Comparison of ENCODE assay signal across 9 cellular contexts in genomic region chr1:206002833-206003532, GRCh38. TPM values are rescaled to one million over a fixed set of nuclear protein-coding genes. Genes with fewer than 3 reads are reported as not detected.
DNase-seq lines count a peak whose midpoint lies in the region; ATAC-seq and TF ChIP-seq lines count a peak whose summit lies in the region.
"Had no signal": no experiment of that assay in that cellular context is flagged by ENCODE, and none has a peak within 500 bp of the region (broad histone marks: within the 10 kb centered on the region; RNA-seq: fewer than 3 reads in every experiment).

Gene RAB7B, minus strand, starts transcription at chr1:206003395. Its CDS starts 9,260 bp downstream, at chr1:205994135.

- no peaks in the 10 kb centered on the region for H3K27me3 Mint-ChIP-seq in natural killer cell (ENCODE audit: low read depth in 2 of 2)

- H3K27ac Mint-ChIP-seq in natural killer cell, result no peak within 1 kb of the TSS

- H3K4me3 ChIP-seq in BJ (ENCODE audit: low read depth, low read length) (peak within 1 kb of the TSS; percentile 25), fibroblast of the aortic adventitia (ENCODE audit: low read depth, low read length) (peak within 1 kb of the TSS; percentile 70), osteoblast (ENCODE audit: insufficient read depth, low read length) (peak within 1 kb of the TSS; percentile 74)

- H3K4me3 Mint-ChIP-seq in natural killer cell, result no peak within 1 kb of the TSS

- H4K20me1 ChIP-seq in osteoblast (ENCODE audit: insufficient read depth, low read length), result peaks cover 9% of the 10 kb centered on the region

- POLR2A ChIA-PET in BJ (lab: Charles Lee) (no interaction called here), RWPE1 (lab: Yijun Ruan, JAX; ENCODE audit: low non-redundant PET) (interaction anchor here (0.6 to 1.3 kb wide), 2 partner anchors 18 to 100 kb away, joined by 6 to 9 read pairs; no protein-coding TSS in a partner anchor)

- TF ChIP-seq CTCF in BJ (IDR thresholded peaks at IDR 0.05; ENCODE audit: insufficient read depth, low read depth, low read length) (no peak), RWPE1 (conservative IDR thresholded peaks at IDR 0.05; ENCODE audit: low read depth) (no peak), fibroblast of the aortic adventitia (IDR thresholded peaks at IDR 0.05; ENCODE audit: insufficient read depth, low read length) (no peak), osteoblast (IDR thresholded peaks at IDR 0.05; ENCODE audit: extremely low read depth, low read depth, low read length) (no peak), natural killer cell (IDR thresholded peaks at IDR 0.05) (no peak)

- H3K9me3 Mint-ChIP-seq in natural killer cell, result no peaks in the 10 kb centered on the region

- peaks cover 14% of the 10 kb centered on the region for H3K79me2 ChIP-seq in osteoblast (ENCODE audit: insufficient read depth, low read length)

- H3K27ac ChIP-seq in RWPE1 (peak within 1 kb of the TSS; percentile 99), osteoblast (ENCODE audit: low read depth, low read length) (peak within 1 kb of the TSS; percentile 98)

- peak; percentile 28 for DNase-seq in BJ (ENCODE audit: low read depth)
- peak; percentile 94 for DNase-seq in RWPE1 (ENCODE audit: low spot score)
- DNase-seq in fibroblast of the aortic adventitia (ENCODE audit: low read depth), result peak; percentile 80
- peak; percentile 89 for DNase-seq in osteoblast (ENCODE audit: insufficient read length, low spot score, missing footprints)
- DNase-seq in NCI-H128 (lab: John Stamatoyannopoulos, UW; ENCODE audit: unreplicated experiment), result no peak
- DNase-seq in natural killer cell, result no peak
- DNase-seq in NCI-H446 treated with DMSO at 0.1 percent for 48 hours (lab: John Stamatoyannopoulos, UW), result no peak
- DNase-seq in NCI-H2171 (lab: John Stamatoyannopoulos, UW), result no peak
- DNase-seq: SHP77 treated with DMSO at 0.1 percent for 48 hours had no signal

- ATAC-seq in natural killer cell, result no peak

- H3K36me3 Mint-ChIP-seq in natural killer cell, result no peaks in the 10 kb centered on the region

- H3K4me2 ChIP-seq in osteoblast (ENCODE audit: insufficient read depth, low read length), result peak within 1 kb of the TSS; percentile 90

- no peaks in the 10 kb centered on the region for H3K4me1 Mint-ChIP-seq in natural killer cell

- no peaks in the 10 kb centered on the region for H3K36me3 ChIP-seq in BJ (ENCODE audit: control insufficient read depth, insufficient read depth, low read length)
- no peaks in the 10 kb centered on the region for H3K36me3 ChIP-seq in osteoblast (ENCODE audit: insufficient read depth, low read length)

- peak within 1 kb of the TSS; percentile 98 for H2AFZ ChIP-seq in osteoblast (ENCODE audit: low read length)

- no peaks in the 10 kb centered on the region for H3K9me3 ChIP-seq in osteoblast (ENCODE audit: low read depth, low read length)

- H3K27me3 ChIP-seq in BJ (ENCODE audit: control insufficient read depth, insufficient read depth, low read length), result peaks cover 4% of the 10 kb centered on the region
- H3K27me3 ChIP-seq in osteoblast (ENCODE audit: insufficient read depth, low read length), result no peaks in the 10 kb centered on the region

- H3K4me1 ChIP-seq in osteoblast (ENCODE audit: insufficient read depth, low read length), result peaks cover 39% of the 10 kb centered on the region

- CTCF ChIA-PET in BJ (lab: Yijun Ruan, JAX) (interaction anchor here (0.6 to 1.5 kb wide), 8 partner anchors 26 to 532 kb away, joined by 3 to 6 read pairs (median 4); no protein-coding TSS in a partner anchor), RWPE1 (lab: Yijun Ruan, JAX) (interaction anchor here (0.5 to 1.5 kb wide), 8 partner anchors 19 to 626 kb away, joined by 3 to 10 read pairs (median 4); no protein-coding TSS in a partner anchor)

- intact Hi-C loops in natural killer cell (cut with micrococcal nuclease), result no loop called here

RNA-seq across cellular contexts. Expression of gene RAB7B, which starts in this region (rescaled TPM):
- 9.1 and 11.3 TPM in 2 replicates for polyA plus RNA-seq in BJ (2011; rRNA removed)
- 4.2 and 7.8 TPM in 2 replicates for polyA minus RNA-seq in BJ (2011; rRNA and poly(A)+ RNA removed)
- total RNA-seq in fibroblast of the aortic adventitia (ENCODE audit: low replicate concordance), result 4.3 and 7.4 TPM in 2 replicates
- 7.6 and 7.7 TPM in 2 replicates for total RNA-seq in osteoblast
- under 1 TPM in 1 of 3 donors, not detected in 2; 0.19 TPM for total RNA-seq in natural killer cell

Comparison
In these comparisons a context has a peak if more than half of its experiments do, and no peak if none do; other contexts are left out.
1. DNase-seq: peak in BJ (single experiment), RWPE1 (single experiment), fibroblast of the aortic adventitia (single experiment) and osteoblast (single experiment); none in NCI-H128 (single experiment), natural killer cell (single experiment), NCI-H446 treated with DMSO at 0.1 percent for 48 hours (single experiment) and NCI-H2171 (single experiment).
2. Peak in every context shown above with its lines, with median percentiles within 50 percentile points of each other: H3K4me3 ChIP-seq.